In genomic region chr14:67359775-67360468, GRCh38 we compare ENCODE assay signal across 8 cellular contexts. TPM values are rescaled to one million over a fixed set of nuclear protein-coding genes. Genes with fewer than 3 reads are reported as not detected.
DNase-seq lines count a peak whose midpoint lies in the region; ATAC-seq and TF ChIP-seq lines count a peak whose summit lies in the region.

Gene ATP6V1D (minus strand): TSS chr14:67359804. CDS start chr14:67359698, 106 bp downstream.
Gene EIF2S1 (plus strand): TSS chr14:67360328. CDS start chr14:67364768, 4,440 bp downstream.

- H3K27ac ChIP-seq in GM23338 (ENCODE audit: low read depth) (peak within 1 kb of the TSS; percentile 84), RWPE1 (peak within 1 kb of the TSS; percentile 91)

- H3K4me1 Mint-ChIP-seq in GM23338, result peaks cover 22% of the 10 kb centered on the region
- peaks cover 51% of the 10 kb centered on the region for H3K4me1 Mint-ChIP-seq in activated T-helper 2 cell treated with anti-CD3 and anti-CD28 coated beads, Interferon-gamma antibody, Interleukin-2, Interleukin-4, amounts not matched to agents 10 μg/mL and 5 μg/mL and 100 μg/mL, durations not matched to agents 14 hours and 24 hours and 36 hours (ENCODE audit: low read depth)
- peaks cover 64 to 66% of the 10 kb centered on the region in 2 donors for H3K4me1 Mint-ChIP-seq in natural killer cell

- no peaks in the 10 kb centered on the region; the same call in 1 of the 2 replicates for H3K36me3 ChIP-seq in GM23338 (ENCODE audit: insufficient read depth)

- H3K36me3 Mint-ChIP-seq in GM23338 (ENCODE audit: low read depth), result peaks cover 14% of the 10 kb centered on the region; the same call in 2 of the 3 replicates
- H3K36me3 Mint-ChIP-seq in activated T-helper 2 cell treated with anti-CD3 and anti-CD28 coated beads, Interferon-gamma antibody, Interleukin-2, Interleukin-4, amounts not matched to agents 10 μg/mL and 5 μg/mL and 100 μg/mL, durations not matched to agents 14 hours and 24 hours and 36 hours (ENCODE audit: low read depth), result peaks cover 39% of the 10 kb centered on the region
- H3K36me3 Mint-ChIP-seq in natural killer cell, result no peaks in the 10 kb centered on the region

- H3K9me3 Mint-ChIP-seq in GM23338, result no peaks in the 10 kb centered on the region
- no peaks in the 10 kb centered on the region for H3K9me3 Mint-ChIP-seq in activated T-helper 2 cell treated with anti-CD3 and anti-CD28 coated beads, Interferon-gamma antibody, Interleukin-2, Interleukin-4, amounts not matched to agents 10 μg/mL and 5 μg/mL and 100 μg/mL, durations not matched to agents 14 hours and 24 hours and 36 hours
- H3K9me3 Mint-ChIP-seq in natural killer cell, result no peaks in the 10 kb centered on the region

- no peaks in the 10 kb centered on the region for H3K9me2 ChIP-seq in GM23338 (ENCODE audit: insufficient read depth)

- POLR2A ChIA-PET in RWPE1 (lab: Yijun Ruan, JAX; ENCODE audit: low non-redundant PET), result no interaction called here

- H3K4me2 ChIP-seq in GM23338, result peak within 1 kb of the TSS; percentile 92

- H3K4me1 ChIP-seq in GM23338 (ENCODE audit: insufficient read depth), result peaks cover 9% of the 10 kb centered on the region

- peaks cover 89% of the 10 kb centered on the region for H3K79me2 ChIP-seq in GM23338 (replicated peaks; ENCODE audit: insufficient read depth)

- no peaks in the 10 kb centered on the region for H3K27me3 ChIP-seq in GM23338 (ENCODE audit: insufficient read depth)

- H4K20me1 ChIP-seq in GM23338 (replicated peaks; ENCODE audit: insufficient read depth), result peaks cover 7% of the 10 kb centered on the region; the same call in 1 of the 2 replicates

- peak within 1 kb of the TSS; percentile 73; the same call in 1 of the 2 replicates for H2AFZ ChIP-seq in GM23338

- no peaks in the 10 kb centered on the region for H3F3A ChIP-seq in GM23338 (replicated peaks; ENCODE audit: low read depth)

- peak; percentile 92 for ATAC-seq in GM23338
- ATAC-seq in natural killer cell, result peak; percentile 90 to 98 (median 90)
- ATAC-seq in stimulated activated naive CD8-positive, alpha-beta T cell treated with anti-CD3 and anti-CD28 coated beads, Interleukin-15, Interleukin-2, amounts not matched to agents 100 U/mL and 50 U/mL, for 24 hours, result peak; percentile 95

- H3K4me3 ChIP-seq in GM23338 (peak within 1 kb of the TSS; percentile 90), fibroblast of mammary gland (ENCODE audit: control insufficient read depth, low read depth, low read length) (peak within 1 kb of the TSS; percentile 96)

- intact Hi-C loops in activated T-helper 2 cell treated with anti-CD3 and anti-CD28 coated beads, Interferon-gamma antibody, Interleukin-2, Interleukin-4, amounts not matched to agents 10 μg/mL and 5 μg/mL and 100 μg/mL, durations not matched to agents 14 hours and 24 hours and 36 hours (cut with micrococcal nuclease), result loop anchor here (1.0 to 5.0 kb wide), 7 partner anchors 13 to 852 kb away; partner anchors contain the start of genes GPHN, PALS1 and ZFYVE26
- intact Hi-C loops in natural killer cell (cut with micrococcal nuclease), result loop anchor here (1.0 kb wide), 1 partner anchor 119 kb away; the partner anchor contains the start of gene PALS1

- CTCF ChIA-PET in RWPE1 (lab: Yijun Ruan, JAX), result interaction anchor here (0.6 to 1.6 kb wide), 15 partner anchors 9 to 1018 kb away, joined by 3 to 7 read pairs (median 4); no protein-coding TSS in a partner anchor

- H3K27ac Mint-ChIP-seq in GM23338 (peak within 1 kb of the TSS; percentile 99), natural killer cell (peak within 1 kb of the TSS; percentile 99)
- H3K27ac Mint-ChIP-seq in activated T-helper 2 cell treated with anti-CD3 and anti-CD28 coated beads, Interferon-gamma antibody, Interleukin-2, Interleukin-4, amounts not matched to agents 10 μg/mL and 5 μg/mL and 100 μg/mL, durations not matched to agents 14 hours and 24 hours and 36 hours, result peak within 1 kb of the TSS; percentile 98

- H3K27me3 Mint-ChIP-seq in GM23338 (ENCODE audit: insufficient read depth, low read depth, poor library complexity) (peaks cover 11% of the 10 kb centered on the region), natural killer cell (ENCODE audit: low read depth in 2 of 2) (no peaks in the 10 kb centered on the region)
- no peaks in the 10 kb centered on the region for H3K27me3 Mint-ChIP-seq in activated T-helper 2 cell treated with anti-CD3 and anti-CD28 coated beads, Interferon-gamma antibody, Interleukin-2, Interleukin-4, amounts not matched to agents 10 μg/mL and 5 μg/mL and 100 μg/mL, durations not matched to agents 14 hours and 24 hours and 36 hours (ENCODE audit: low read depth)

- TF ChIP-seq CTCF in GM23338 (conservative IDR thresholded peaks at IDR 0.05; ENCODE audit: low read depth in 2 of 2) (peak; percentile 80 to 100), LNCAP (IDR thresholded peaks at IDR 0.05) (peak; percentile 99), RWPE1 (conservative IDR thresholded peaks at IDR 0.05; ENCODE audit: low read depth) (peak; percentile 92), fibroblast of mammary gland (conservative IDR thresholded peaks at IDR 0.05; ENCODE audit: control insufficient read depth, insufficient read depth, low read depth, low read length) (peak; percentile 96), natural killer cell (IDR thresholded peaks at IDR 0.05) (peak; percentile 99)

- DNase-seq in EL (peak; percentile 99), GM23338 (ENCODE audit: low spot score) (peak; percentile 99), RWPE1 (ENCODE audit: low spot score) (peak; percentile 98), fibroblast of mammary gland (ENCODE audit: low read depth) (peak; percentile 99), natural killer cell (peak; percentile 99)
- DNase-seq in activated T-helper 2 cell treated with anti-CD3 and anti-CD28 coated beads, Interferon-gamma antibody, Interleukin-2, Interleukin-4, amounts not matched to agents 10 μg/mL and 5 μg/mL and 100 μg/mL, durations not matched to agents 14 hours and 24 hours and 36 hours (ENCODE audit: low spot score), result peak; percentile 100
- DNase-seq in stimulated activated naive CD8-positive, alpha-beta T cell treated with anti-CD3 and anti-CD28 coated beads, Interleukin-15, Interleukin-2, amounts not matched to agents 100 U/mL and 50 U/mL, for 24 hours, result peak; percentile 99

- H3K4me3 Mint-ChIP-seq in GM23338, result peak within 1 kb of the TSS; percentile 99
- H3K4me3 Mint-ChIP-seq in activated T-helper 2 cell treated with anti-CD3 and anti-CD28 coated beads, Interferon-gamma antibody, Interleukin-2, Interleukin-4, amounts not matched to agents 10 μg/mL and 5 μg/mL and 100 μg/mL, durations not matched to agents 14 hours and 24 hours and 36 hours (ENCODE audit: low read depth), result peak within 1 kb of the TSS; percentile 97
- peak within 1 kb of the TSS; percentile 99 for H3K4me3 Mint-ChIP-seq in natural killer cell

TF ChIP-seq in GM23338, 12 proteins besides CTCF, POLR2A, EP300 and RAD21:
- TF ChIP-seq STAT1 (IDR thresholded peaks at IDR 0.05; ENCODE audit: unreplicated experiment) (no peak), ETS1 (IDR thresholded peaks at IDR 0.05) (peak; percentile 78), REST (IDR thresholded peaks at IDR 0.05; ENCODE audit: unreplicated experiment) (no peak), POLR2AphosphoS5 (IDR thresholded peaks at IDR 0.05; ENCODE audit: low read depth) (peak; percentile 90)

RNA-seq across cellular contexts. Expression of gene ATP6V1D, which starts in this region (rescaled TPM):
- total RNA-seq in GM23338 (2014; rRNA removed; shearing (Covaris generic)), result 61.5 and 74.2 TPM in 2 replicates
- polyA plus RNA-seq in GM23338 (2016; fragmentation: Nextera tagmentation; extraction: Ambion mirVana), result 87.8 and 105 TPM in 2 replicates
- 23.6 and 26.8 TPM in 2 replicates for total RNA-seq in activated T-helper 2 cell treated with anti-CD3 and anti-CD28 coated beads, Interferon-gamma antibody, Interleukin-2, Interleukin-4, amounts not matched to agents 10 μg/mL and 5 μg/mL and 100 μg/mL, durations not matched to agents 14 hours and 24 hours and 36 hours
- 10 to 100 TPM; 61.9 to 77.5 (median 70.0) TPM for total RNA-seq in natural killer cell

RNA-seq across cellular contexts. Expression of gene EIF2S1, which starts in this region (rescaled TPM):
- 123 and 170 TPM in 2 replicates for total RNA-seq in GM23338 (2014; rRNA removed; shearing (Covaris generic))
- 63.7 and 121 TPM in 2 replicates for polyA plus RNA-seq in GM23338 (2016; fragmentation: Nextera tagmentation; extraction: Ambion mirVana)
- 217 and 230 TPM in 2 replicates for total RNA-seq in activated T-helper 2 cell treated with anti-CD3 and anti-CD28 coated beads, Interferon-gamma antibody, Interleukin-2, Interleukin-4, amounts not matched to agents 10 μg/mL and 5 μg/mL and 100 μg/mL, durations not matched to agents 14 hours and 24 hours and 36 hours
- 10 to 100 TPM; 31.6 to 37.7 (median 33.2) TPM for total RNA-seq in natural killer cell

Comparison
In these comparisons a context has a peak if more than half of its experiments do, and no peak if none do; other contexts are left out.
1. Peak in every context shown above with its lines: DNase-seq, ATAC-seq, H3K4me3 ChIP-seq and H3K27ac ChIP-seq.